In the genomic region with DNA sequence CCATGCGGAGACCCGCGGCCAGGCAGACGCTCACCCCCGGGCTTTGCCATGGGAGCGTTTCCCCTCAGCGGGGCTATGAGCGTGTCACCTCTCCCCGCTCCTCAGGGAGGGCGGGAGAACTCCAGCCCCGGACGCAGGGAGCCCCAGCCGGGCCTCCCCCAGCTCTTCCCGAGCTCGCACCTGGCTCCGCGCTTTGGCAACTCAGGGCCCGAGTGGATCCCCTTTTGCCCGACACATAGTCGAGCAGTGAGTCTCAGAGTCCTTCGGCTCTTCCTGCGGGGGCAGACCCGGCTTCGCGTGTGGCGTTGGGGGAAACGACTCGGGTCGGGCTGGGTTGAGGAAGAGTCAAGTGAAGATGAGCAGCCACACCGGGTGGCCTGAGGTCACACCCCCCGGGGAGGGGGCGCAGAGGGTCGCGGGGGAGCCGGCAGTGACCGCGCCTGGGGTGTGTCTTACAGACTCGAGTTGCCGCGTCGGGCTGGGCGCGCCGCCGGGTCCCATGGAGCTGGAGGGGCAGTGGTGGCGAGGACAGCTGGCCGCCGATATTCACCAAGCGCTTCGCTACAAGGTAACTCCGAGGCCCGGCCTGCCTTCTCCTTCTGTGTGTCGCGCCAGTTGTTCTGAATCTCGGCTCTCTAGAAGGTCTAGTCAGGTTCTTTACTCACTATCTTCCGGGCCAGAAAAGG, we compare ENCODE assay signal across 8 cellular contexts. TPM values are rescaled to one million over a fixed set of nuclear protein-coding genes. Genes with fewer than 3 reads are reported as not detected.
DNase-seq lines count a peak whose midpoint lies in the region; TF ChIP-seq lines count a peak whose summit lies in the region.

No MANE protein-coding gene starts in this region.

- intact Hi-C loops in Calu3 (cut with micrococcal nuclease; ENCODE audit: unreplicated experiment) (loop anchor here (1.0 kb wide), 1 partner anchor 87 kb away; no protein-coding TSS in a partner anchor), head of caudate nucleus (cut with DNase I) (loop anchor here (5.0 kb wide), 1 partner anchor 352 kb away; the partner anchor contains the start of gene TCTN3)

- no peaks in the 10 kb centered on the region for H3K4me1 Mint-ChIP-seq in Calu3 (ENCODE audit: low read depth, unreplicated experiment)
- H3K4me1 Mint-ChIP-seq in activated naive CD4-positive, alpha-beta T cell treated with anti-CD3 and anti-CD28 coated beads, Interleukin-2, amount 50 U/mL, for 24 hours, result peaks cover 51% of the 10 kb centered on the region

- H2AFZ ChIP-seq in osteoblast (ENCODE audit: low read length), result peak overlapping the region; percentile 99

- TF ChIP-seq EP300 in tibial nerve (IDR thresholded peaks at IDR 0.05), result no peak

- DNase-seq in Calu3 (peak; percentile 37), GM20000 (ENCODE audit: low spot score) (peak; percentile 80), HL-60 (ENCODE audit: low read depth in 1 of 2, low spot score in 1 of 2) (peak in 1 of 2 experiments; percentile 57), SJSA1 (ENCODE audit: low read depth in 1 of 2, low spot score in 2 of 2) (peak; percentile 50 to 72), head of caudate nucleus (peak; percentile 9 to 69 (median 40)), osteoblast (ENCODE audit: insufficient read length, low spot score, missing footprints) (peak; percentile 91), tibial nerve (ENCODE audit: low spot score in 2 of 2) (peak in 1 of 2 donors; percentile 16)

- H3K27ac ChIP-seq in HL-60 (replicated peaks) (peak overlapping the region; percentile 97), SJSA1 (peak overlapping the region; percentile 7), osteoblast (ENCODE audit: low read depth, low read length) (peak overlapping the region; percentile 66), tibial nerve (peak overlapping the region; percentile 52 to 91 (median 86))

- peak overlapping the region; percentile 99 for H3K4me2 ChIP-seq in osteoblast (ENCODE audit: insufficient read depth, low read length)

- H4K20me1 ChIP-seq in osteoblast (ENCODE audit: insufficient read depth, low read length), result peaks cover 9% of the 10 kb centered on the region

- TF ChIP-seq CTCF in Calu3 (IDR thresholded peaks at IDR 0.05; ENCODE audit: unreplicated experiment) (no peak), GM20000 (IDR thresholded peaks at IDR 0.05; ENCODE audit: extremely low read depth, missing control alignments) (no peak), HL-60 (IDR thresholded peaks at IDR 0.05; ENCODE audit: insufficient read depth, low read length) (no peak), osteoblast (IDR thresholded peaks at IDR 0.05; ENCODE audit: extremely low read depth, low read depth, low read length) (no peak), tibial nerve (IDR thresholded peaks at IDR 0.05) (no peak)

- H3K4me3 ChIP-seq in HL-60 (replicated peaks; ENCODE audit: insufficient read depth, low read length) (peak overlapping the region; percentile 64), SJSA1 (peak overlapping the region; percentile 72), osteoblast (ENCODE audit: insufficient read depth, low read length) (peak overlapping the region; percentile 90), tibial nerve (peak overlapping the region; percentile 56 to 95 (median 84))

- peaks cover 58% of the 10 kb centered on the region for H3K79me2 ChIP-seq in osteoblast (ENCODE audit: insufficient read depth, low read length)

- peak overlapping the region; percentile 95 for H3K4me3 Mint-ChIP-seq in Calu3 (ENCODE audit: low read depth, unreplicated experiment)
- peak overlapping the region; percentile 97 for H3K4me3 Mint-ChIP-seq in activated naive CD4-positive, alpha-beta T cell treated with anti-CD3 and anti-CD28 coated beads, Interleukin-2, amount 50 U/mL, for 24 hours

- peaks cover 12% of the 10 kb centered on the region for H3K36me3 Mint-ChIP-seq in Calu3 (ENCODE audit: insufficient read depth, unreplicated experiment)
- peaks cover 15% of the 10 kb centered on the region for H3K36me3 Mint-ChIP-seq in activated naive CD4-positive, alpha-beta T cell treated with anti-CD3 and anti-CD28 coated beads, Interleukin-2, amount 50 U/mL, for 24 hours

- BruUV-seq in Calu3 (replicated peaks; lab: Mats Ljungman, UMichigan), result no TSS peak

- peaks cover 19% of the 10 kb centered on the region for H3K36me3 ChIP-seq in SJSA1
- peaks cover 2% of the 10 kb centered on the region for H3K36me3 ChIP-seq in osteoblast (ENCODE audit: insufficient read depth, low read length)
- peaks cover 0 to 21% (median 0%) of the 10 kb centered on the region in 3 donors for H3K36me3 ChIP-seq in tibial nerve

- no peaks in the 10 kb centered on the region for H3K27me3 Mint-ChIP-seq in Calu3 (ENCODE audit: unreplicated experiment)
- H3K27me3 Mint-ChIP-seq in activated naive CD4-positive, alpha-beta T cell treated with anti-CD3 and anti-CD28 coated beads, Interleukin-2, amount 50 U/mL, for 24 hours, result no peaks in the 10 kb centered on the region

- no peaks in the 10 kb centered on the region for H3K9me3 Mint-ChIP-seq in Calu3 (ENCODE audit: low read depth, unreplicated experiment)
- H3K9me3 Mint-ChIP-seq in activated naive CD4-positive, alpha-beta T cell treated with anti-CD3 and anti-CD28 coated beads, Interleukin-2, amount 50 U/mL, for 24 hours, result no peaks in the 10 kb centered on the region

- peaks cover 11% of the 10 kb centered on the region for H3K4me1 ChIP-seq in SJSA1 (replicated peaks)
- peaks cover 14% of the 10 kb centered on the region for H3K4me1 ChIP-seq in osteoblast (ENCODE audit: insufficient read depth, low read length)
- peaks cover 0 to 23% (median 4%) of the 10 kb centered on the region in 4 donors for H3K4me1 ChIP-seq in tibial nerve

- TF ChIP-seq POLR2A in tibial nerve (IDR thresholded peaks at IDR 0.05), result no peak

- H3K27me3 ChIP-seq in HL-60 (ENCODE audit: insufficient read depth, poor library complexity, severe bottlenecking), result no peaks in the 10 kb centered on the region
- H3K27me3 ChIP-seq in SJSA1 (replicated peaks), result no peaks in the 10 kb centered on the region
- H3K27me3 ChIP-seq in osteoblast (ENCODE audit: insufficient read depth, low read length), result no peaks in the 10 kb centered on the region
- H3K27me3 ChIP-seq in tibial nerve, result no peaks in the 10 kb centered on the region

- CTCF ChIA-PET in Calu3 (lab: Charles Lee), result interaction anchor here (0.5 to 1.1 kb wide), 3 partner anchors 27 to 106 kb away, joined by 3 to 5 read pairs (median 4); partner anchors contain the start of gene ZNF518A

- H3K9me3 ChIP-seq in SJSA1 (replicated peaks) (no peaks in the 10 kb centered on the region), osteoblast (ENCODE audit: low read depth, low read length) (no peaks in the 10 kb centered on the region), tibial nerve (no peaks in the 10 kb centered on the region)

- 1% methylated on average over 38 to 40 of the region's 56 CpGs for WGBS in tibial nerve, 2 donors

- H3K27ac Mint-ChIP-seq in Calu3 (ENCODE audit: unreplicated experiment), result peak overlapping the region; percentile 75
- H3K27ac Mint-ChIP-seq in activated naive CD4-positive, alpha-beta T cell treated with anti-CD3 and anti-CD28 coated beads, Interleukin-2, amount 50 U/mL, for 24 hours, result peak overlapping the region; percentile 60

RNA-seq across cellular contexts. Expression of gene CCNJ, which starts 0.7 kb away (rescaled TPM):
- 5.6 and 5.9 TPM in 2 replicates for total RNA-seq in Calu3 (2022)
- total RNA-seq in SJSA1 (2014; rRNA removed; shearing (Covaris generic)), result 0.22 and 2.2 TPM in 2 replicates
- total RNA-seq in osteoblast, result 5.6 and 5.8 TPM in 2 replicates
- 1 to 10 TPM; 2.4 to 5.1 (median 4.7) TPM for total RNA-seq in tibial nerve

Comparison
In these comparisons a context has a peak if more than half of its experiments do, and no peak if none do; other contexts are left out.
1. H3K27ac ChIP-seq: peak in every context shown above with its lines; median percentile 97 in HL-60; 86 in tibial nerve; 66 in osteoblast; 7 in SJSA1.